8 cellular contexts compared by ENCODE assay signal in the genomic region with DNA sequence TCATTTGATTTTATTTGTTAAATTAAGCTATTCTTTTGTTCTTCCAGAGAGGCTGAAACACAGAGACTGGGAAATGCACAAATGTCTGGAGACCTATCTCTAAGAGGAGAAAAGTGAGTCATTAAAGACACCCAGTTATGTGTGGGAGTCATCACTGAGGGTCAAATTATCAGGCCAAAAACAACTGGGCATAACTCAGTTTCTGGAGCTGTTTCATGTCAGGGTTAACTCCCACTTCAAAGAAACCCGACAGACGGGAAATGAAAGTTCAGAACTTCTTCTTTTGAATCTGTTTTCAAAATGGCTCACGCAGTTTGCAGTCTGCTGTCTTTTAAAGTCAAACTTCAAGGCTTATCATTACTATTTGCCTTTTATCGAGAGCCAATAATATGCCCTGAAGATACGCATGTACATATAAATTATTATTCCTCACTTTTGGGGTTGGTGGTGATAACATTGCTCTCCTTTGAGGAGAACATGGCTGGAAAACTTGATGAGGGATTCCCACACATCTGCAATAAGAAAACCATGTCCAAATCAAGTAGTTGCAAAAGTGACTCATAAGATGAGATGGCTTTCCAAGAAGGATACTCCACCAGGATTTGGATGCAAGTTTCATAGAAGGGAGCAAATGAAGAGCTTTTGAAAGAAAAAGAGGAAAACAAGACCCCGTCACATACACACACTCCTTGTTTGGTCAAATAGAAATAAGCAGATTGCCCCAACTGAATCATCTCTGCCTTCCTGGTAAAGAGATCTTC.
DNase-seq lines count a peak whose midpoint lies in the region; ATAC-seq and TF ChIP-seq lines count a peak whose summit lies in the region.

No MANE protein-coding gene starts in this region.

- no peak overlapping the region for H3K4me3 ChIP-seq in cardiac fibroblast (replicated peaks in 1 of 2; ENCODE audit: low read depth in 2 of 2, low read length in 2 of 2)
- no peak overlapping the region for H3K4me3 ChIP-seq in vagina

- no peaks in the 10 kb centered on the region for H3K9me3 ChIP-seq in vagina

- ATAC-seq in Right ventricle myocardium inferior = peak; percentile 31
- peak; percentile 94 for ATAC-seq in HG03457 (IDR thresholded peaks at IDR 0.05; ENCODE audit: unreplicated experiment)
- no peak for ATAC-seq in left lobe of liver

- DNase-seq in Right ventricle myocardium inferior (ENCODE audit: missing footprints) (no peak), cardiac septum (ENCODE audit: low spot score) (no peak), cardiac fibroblast (ENCODE audit: low read depth in 2 of 2) (peak; percentile 70 to 85), vagina (ENCODE audit: extremely low spot score in 2 of 2) (no peak), pons (ENCODE audit: low spot score) (no peak), DMS153 (lab: John Stamatoyannopoulos, UW) (no peak), left lobe of liver (ENCODE audit: low spot score) (no peak)

- H3K36me3 ChIP-seq in vagina = no peaks in the 10 kb centered on the region

- intact Hi-C loops in Right ventricle myocardium inferior (cut with DNase I) (no loop called here), cardiac septum (cut with DNase I) (no loop called here), vagina (cut with DNase I) (no loop called here)

- TF ChIP-seq CTCF in cardiac fibroblast (IDR thresholded peaks at IDR 0.05; ENCODE audit: low read depth, low read length) = no peak
- TF ChIP-seq CTCF in vagina (IDR thresholded peaks at IDR 0.05) = no peak

- H3K27me3 ChIP-seq in vagina = no peaks in the 10 kb centered on the region

- TF ChIP-seq POLR2A in vagina (IDR thresholded peaks at IDR 0.05) = no peak

- H3K4me1 ChIP-seq in vagina = no peaks in the 10 kb centered on the region

- H3K27ac ChIP-seq in vagina = peak overlapping the region; percentile 0

Comparison
In these comparisons a context has a peak if more than half of its experiments do, and no peak if none do; other contexts are left out.
1. DNase-seq: peak in cardiac fibroblast (2 of 2); none in Right ventricle myocardium inferior (single experiment), cardiac septum (single experiment), vagina (0 of 2), pons (single experiment), DMS153 (single experiment) and left lobe of liver (single experiment).